11 cellular contexts compared by ENCODE assay signal in the genomic region with DNA sequence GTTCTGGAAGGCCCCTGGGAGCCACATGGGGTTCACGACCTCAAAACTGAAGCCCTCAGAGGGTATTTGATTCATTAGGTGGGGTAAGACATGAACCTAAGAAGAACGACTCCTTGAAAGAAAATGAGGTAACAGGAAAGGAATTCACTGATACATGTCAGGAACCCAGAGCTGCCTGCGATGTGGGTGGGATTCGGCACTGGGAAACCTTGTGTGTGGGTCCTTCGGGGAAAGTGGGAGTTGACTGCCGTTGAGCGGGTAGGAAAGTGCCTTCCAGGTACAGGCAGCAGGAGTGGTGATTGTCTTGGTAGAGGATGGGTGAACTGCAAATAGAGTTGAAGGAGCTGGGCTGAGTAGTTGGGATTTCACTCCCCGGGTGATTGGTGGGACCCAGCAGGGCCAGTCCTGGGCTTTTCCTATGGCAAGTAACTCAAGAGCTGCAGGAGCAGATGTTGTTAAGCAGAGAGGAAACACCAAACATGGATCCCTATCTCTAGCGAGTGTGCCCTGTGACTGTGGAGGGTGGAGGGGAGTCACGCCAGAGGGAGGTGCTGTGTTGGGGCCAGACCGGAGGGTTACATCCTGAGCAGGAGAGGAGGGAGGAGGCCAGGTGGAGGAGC. TPM values are rescaled to one million over a fixed set of nuclear protein-coding genes. Genes with fewer than 3 reads are reported as not detected.
DNase-seq lines count a peak whose midpoint lies in the region; ATAC-seq and TF ChIP-seq lines count a peak whose summit lies in the region.
"Had no signal": no experiment of that assay in that cellular context is flagged by ENCODE, and none has a peak within 500 bp of the region (broad histone marks: within the 10 kb centered on the region; RNA-seq: fewer than 3 reads in every experiment).

No MANE protein-coding gene starts in this region.

- in situ Hi-C loops in GM23248 (cut with MboI) = no loop called here

- H3K27ac ChIP-seq in GM23248 (peak overlapping the region; percentile 74; the same call in 1 of the 2 replicates), RWPE1 (peak overlapping the region; percentile 74), esophagus squamous epithelium (peak overlapping the region; percentile 60 to 88 (median 84)), skeletal muscle tissue (ENCODE audit: low read depth, low read length) (peak overlapping the region; percentile 80)

- H3K9ac ChIP-seq in GM23248 (0 out of 2 replicates have a peak overlapping the region, but pooled peaks have one; percentile 65), skeletal muscle tissue (ENCODE audit: low read depth in 1 of 3, low read length in 3 of 3) (peak overlapping the region in 2 of 3 donors; percentile 45 to 70)

- no peak for TF ChIP-seq POLR2A in esophagus squamous epithelium (IDR thresholded peaks at IDR 0.05)

- H3K4me3 ChIP-seq in GM23248 (no peak overlapping the region), esophagus squamous epithelium (peak overlapping the region in 1 of 4 donors; percentile 31), skeletal muscle tissue (ENCODE audit: low read length in 3 of 3) (peak overlapping the region in 1 of 3 donors; percentile 64)

- POLR2A ChIA-PET in RWPE1 (lab: Yijun Ruan, JAX; ENCODE audit: low non-redundant PET) = no interaction called here

- H4K20me1 ChIP-seq in GM23248 (ENCODE audit: insufficient read depth) = no peaks in the 10 kb centered on the region

- no peak overlapping the region for H2AFZ ChIP-seq in GM23248

- H3K36me3 ChIP-seq in GM23248 (ENCODE audit: low read depth) (no peaks in the 10 kb centered on the region), esophagus squamous epithelium (no peaks in the 10 kb centered on the region), skeletal muscle tissue (ENCODE audit: control insufficient read depth in 3 of 3, insufficient read depth in 3 of 3, low read length in 3 of 3) (no peaks in the 10 kb centered on the region)

- 64 to 66% methylated on average over 11 of the region's 11 CpGs for WGBS in GM23248 (ENCODE audit: low coverage in 1 of 2, low lambda C conversion rate in 2 of 2, missing lambda C conversion rate in 2 of 2), 2 experiments
- WGBS in esophagus squamous epithelium, 2 donors = 72 to 82% methylated on average over 11 of the region's 11 CpGs

- no peak for ATAC-seq in HG02870 (IDR thresholded peaks at IDR 0.05; ENCODE audit: unreplicated experiment)
- ATAC-seq: naive thymus-derived CD4-positive, alpha-beta T cell had no signal

- no peaks in the 10 kb centered on the region for H3K79me2 ChIP-seq in GM23248 (ENCODE audit: insufficient read depth)

- intact Hi-C loops in esophagus squamous epithelium (cut with DNase I) = no loop called here

- H3K4me1 ChIP-seq in GM23248 (ENCODE audit: insufficient read depth) (peaks cover 22% of the 10 kb centered on the region), esophagus squamous epithelium (peaks cover 6 to 34% (median 32%) of the 10 kb centered on the region in 3 donors), skeletal muscle tissue (ENCODE audit: control insufficient read depth in 3 of 3, insufficient read depth in 3 of 3, low read length in 3 of 3) (peaks cover 15 to 28% (median 19%) of the 10 kb centered on the region in 3 donors)

- TF ChIP-seq CTCF in RWPE1 (conservative IDR thresholded peaks at IDR 0.05; ENCODE audit: low read depth) (no peak), esophagus squamous epithelium (IDR thresholded peaks at IDR 0.05) (no peak)

- H3K9me3 ChIP-seq in GM23248 (ENCODE audit: low read depth) = no peaks in the 10 kb centered on the region
- no peaks in the 10 kb centered on the region for H3K9me3 ChIP-seq in esophagus squamous epithelium
- H3K9me3 ChIP-seq in skeletal muscle tissue (ENCODE audit: control insufficient read depth in 3 of 3, low read length in 3 of 3) = no peaks in the 10 kb centered on the region

- peaks cover 27% of the 10 kb centered on the region for H3F3A ChIP-seq in GM23248 (ENCODE audit: insufficient read depth)

- CTCF ChIA-PET in RWPE1 (lab: Yijun Ruan, JAX) = no interaction called here

- H3K27me3 ChIP-seq in GM23248 (replicated peaks; ENCODE audit: insufficient read depth) (no peaks in the 10 kb centered on the region), esophagus squamous epithelium (peaks cover 0 to 3% (median 0%) of the 10 kb centered on the region in 4 donors), skeletal muscle tissue (ENCODE audit: control insufficient read depth in 3 of 3, insufficient read depth in 3 of 3, low read length in 3 of 3) (no peaks in the 10 kb centered on the region)

- no peak overlapping the region for H3K4me2 ChIP-seq in GM23248 (ENCODE audit: unreplicated experiment)

- H3K9me2 ChIP-seq in GM23248 (ENCODE audit: insufficient read depth) = no peaks in the 10 kb centered on the region

- DNase-seq in GM23248 (no peak), RWPE1 (ENCODE audit: low spot score) (no peak), esophagus squamous epithelium (lab: John Stamatoyannopoulos, UW) (no peak), DMS79 (lab: John Stamatoyannopoulos, UW) (no peak), medulla oblongata (ENCODE audit: extremely low spot score) (no peak)
- DNase-seq in stimulated activated CD4-positive, alpha-beta T cell treated with anti-CD3 and anti-CD28 coated beads, Interleukin-15, amount 100 ng/mL, for 24 hours = no peak
- DNase-seq: activated naive CD4-positive, alpha-beta T cell treated with anti-CD3 and anti-CD28 coated beads, Interleukin-2, amount 50 U/mL, for 16 hours; NCI-H2081 treated with DMSO at 0.1 percent for 48 hours had no signal

RNA-seq across cellular contexts. Expression of a gene that starts 30.8 kb away (rescaled TPM):
- 1.5 and 2.4 TPM in 2 replicates for total RNA-seq in GM23248 (2014; rRNA removed; shearing (Covaris generic))
- 0.57 and 0.71 TPM in 2 replicates for polyA plus RNA-seq in GM23248 (2016; fragmentation: Nextera tagmentation; extraction: Ambion mirVana)
- total RNA-seq in esophagus squamous epithelium (1 to 10 TPM in 2 of 4 donors, under 1 TPM in 2; 0.57 to 6.5 (median 1.7) TPM), skeletal muscle tissue (2.6 TPM)
